ENCODE assay signal across 1 cellular context in the genomic region with DNA sequence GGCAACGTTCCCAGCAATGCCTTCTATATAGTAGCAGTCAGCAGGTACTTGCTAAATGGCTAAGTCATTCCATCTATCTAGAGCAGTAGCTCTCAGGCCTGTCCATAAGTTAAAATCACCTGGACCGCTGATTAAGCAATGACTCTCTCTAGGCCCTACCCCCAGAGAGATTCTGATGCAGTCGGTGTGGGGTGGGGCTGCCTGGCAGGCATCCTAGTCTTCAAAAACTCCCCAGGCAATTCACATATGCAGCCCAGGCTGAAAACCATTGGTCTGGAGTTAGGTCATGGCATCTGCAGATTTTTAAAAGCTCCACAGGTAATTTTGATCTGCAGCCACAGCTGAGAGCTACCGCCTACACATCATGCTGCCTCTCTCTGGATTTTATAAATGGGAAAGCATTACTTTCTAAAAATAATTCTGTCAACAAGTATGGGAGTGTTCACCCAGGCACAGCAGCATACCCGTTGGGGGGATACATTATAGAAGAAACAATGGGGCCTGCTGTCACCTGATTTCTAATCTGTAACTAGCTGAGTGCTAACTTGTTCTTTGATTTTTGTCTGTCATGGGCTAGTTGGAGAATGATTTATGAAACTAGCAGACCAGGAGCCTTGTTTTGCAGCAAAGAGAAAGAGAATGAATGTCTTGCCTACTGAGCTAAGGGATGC.
TF ChIP-seq lines count a peak whose summit lies in the region.

No MANE protein-coding gene starts in this region.

TF ChIP-seq in WTC11, 78 proteins besides CTCF, POLR2A, EP300 and RAD21 (continued from another document):
- TF ChIP-seq, protein P1, sequence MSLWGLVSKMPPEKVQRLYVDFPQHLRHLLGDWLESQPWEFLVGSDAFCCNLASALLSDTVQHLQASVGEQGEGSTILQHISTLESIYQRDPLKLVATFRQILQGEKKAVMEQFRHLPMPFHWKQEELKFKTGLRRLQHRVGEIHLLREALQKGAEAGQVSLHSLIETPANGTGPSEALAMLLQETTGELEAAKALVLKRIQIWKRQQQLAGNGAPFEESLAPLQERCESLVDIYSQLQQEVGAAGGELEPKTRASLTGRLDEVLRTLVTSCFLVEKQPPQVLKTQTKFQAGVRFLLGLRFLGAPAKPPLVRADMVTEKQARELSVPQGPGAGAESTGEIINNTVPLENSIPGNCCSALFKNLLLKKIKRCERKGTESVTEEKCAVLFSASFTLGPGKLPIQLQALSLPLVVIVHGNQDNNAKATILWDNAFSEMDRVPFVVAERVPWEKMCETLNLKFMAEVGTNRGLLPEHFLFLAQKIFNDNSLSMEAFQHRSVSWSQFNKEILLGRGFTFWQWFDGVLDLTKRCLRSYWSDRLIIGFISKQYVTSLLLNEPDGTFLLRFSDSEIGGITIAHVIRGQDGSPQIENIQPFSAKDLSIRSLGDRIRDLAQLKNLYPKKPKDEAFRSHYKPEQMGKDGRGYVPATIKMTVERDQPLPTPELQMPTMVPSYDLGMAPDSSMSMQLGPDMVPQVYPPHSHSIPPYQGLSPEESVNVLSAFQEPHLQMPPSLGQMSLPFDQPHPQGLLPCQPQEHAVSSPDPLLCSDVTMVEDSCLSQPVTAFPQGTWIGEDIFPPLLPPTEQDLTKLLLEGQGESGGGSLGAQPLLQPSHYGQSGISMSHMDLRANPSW (CRISPR knock-in tag; conservative IDR thresholded peaks at IDR 0.05; ENCODE audit: low read depth), result no peak
- TF ChIP-seq MYBL2 (CRISPR knock-in tag; IDR thresholded peaks at IDR 0.05) (no peak), EMX1 (CRISPR knock-in tag; IDR thresholded peaks at IDR 0.05) (no peak), RELA (CRISPR knock-in tag; IDR thresholded peaks at IDR 0.05; ENCODE audit: borderline replicate concordance) (no peak)
- TF ChIP-seq, protein P2, sequence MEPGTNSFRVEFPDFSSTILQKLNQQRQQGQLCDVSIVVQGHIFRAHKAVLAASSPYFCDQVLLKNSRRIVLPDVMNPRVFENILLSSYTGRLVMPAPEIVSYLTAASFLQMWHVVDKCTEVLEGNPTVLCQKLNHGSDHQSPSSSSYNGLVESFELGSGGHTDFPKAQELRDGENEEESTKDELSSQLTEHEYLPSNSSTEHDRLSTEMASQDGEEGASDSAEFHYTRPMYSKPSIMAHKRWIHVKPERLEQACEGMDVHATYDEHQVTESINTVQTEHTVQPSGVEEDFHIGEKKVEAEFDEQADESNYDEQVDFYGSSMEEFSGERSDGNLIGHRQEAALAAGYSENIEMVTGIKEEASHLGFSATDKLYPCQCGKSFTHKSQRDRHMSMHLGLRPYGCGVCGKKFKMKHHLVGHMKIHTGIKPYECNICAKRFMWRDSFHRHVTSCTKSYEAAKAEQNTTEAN (CRISPR knock-in tag; IDR thresholded peaks at IDR 0.05), result no peak
TF ChIP-seq in WTC11: peak in this region for 0.
